In the genomic region with DNA sequence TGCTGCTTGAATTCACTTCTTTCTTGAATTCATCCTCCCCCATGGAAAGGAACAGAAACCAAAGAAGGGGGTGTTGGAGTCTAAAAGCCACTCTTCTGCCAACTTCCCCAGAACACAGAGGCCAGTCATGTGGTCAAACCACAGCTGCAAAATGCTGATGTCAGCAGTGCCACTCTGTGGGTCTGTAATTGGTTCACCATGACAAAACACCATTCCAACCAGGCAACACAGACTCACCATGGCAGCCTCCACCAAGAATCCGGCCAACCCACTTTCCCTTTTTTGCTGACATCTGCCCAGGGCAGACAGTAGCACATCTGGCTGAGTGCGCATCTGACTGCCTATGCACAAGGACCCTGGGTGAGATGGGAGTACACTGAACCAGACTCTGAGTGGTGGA, we compare ENCODE assay signal across 8 cellular contexts. TPM values are rescaled to one million over a fixed set of nuclear protein-coding genes. Genes with fewer than 3 reads are reported as not detected.
A peak's percentile ranks its signal among the peaks of the same experiment; 100 is the strongest.
DNase-seq lines count a peak whose midpoint lies in the region; ATAC-seq, FAIRE-seq and TF ChIP-seq lines count a peak whose summit lies in the region.

No MANE protein-coding gene starts in this region.

- POLR2A ChIA-PET in A549 (lab: Yijun Ruan, JAX), result no interaction called here

- no peak for DNase-seq in A549 (ENCODE audit: low read depth in 1 of 2, low spot score in 1 of 2)
- no peak for DNase-seq in GM19239 (ENCODE audit: insufficient read length, low spot score)
- DNase-seq in NB4 (ENCODE audit: low read depth), result peak; percentile 88
- DNase-seq in amniotic epithelial cell (ENCODE audit: low read depth), result peak; percentile 34
- DNase-seq in lung (ENCODE audit: low spot score), result peak; percentile 36
- DNase-seq in NCI-H1048 (lab: John Stamatoyannopoulos, UW), result no peak
- DNase-seq in omental fat pad (ENCODE audit: low spot score), result no peak

- TF ChIP-seq POLR2A in A549 (IDR thresholded peaks at IDR 0.05; ENCODE audit: low read length) (no peak), NB4 (IDR thresholded peaks at IDR 0.05; ENCODE audit: extremely low read depth, insufficient read length) (no peak), GM18505 (IDR thresholded peaks at IDR 0.05; ENCODE audit: borderline replicate concordance, extremely low read depth, insufficient read depth, insufficient read length) (no peak)

- ATAC-seq in A549, result no peak
- ATAC-seq in lung (ENCODE audit: insufficient read depth, low FRiP score), result peak; percentile 53
- no peak for ATAC-seq in GM18505 (IDR thresholded peaks at IDR 0.05; ENCODE audit: unreplicated experiment)
- ATAC-seq in omental fat pad (ENCODE audit: low FRiP score), result no peak

- H3K4me1 ChIP-seq in A549 (peaks cover 6% of the 10 kb centered on the region; the same call in 2 of the 3 replicates), lung (ENCODE audit: control insufficient read depth in 2 of 2, insufficient read depth in 2 of 2, low read length in 2 of 2) (peaks cover 0 to 2% of the 10 kb centered on the region in 2 donors)

- WGBS in A549 (ENCODE audit: missing lambda C conversion rate), result 97% methylated on average over 2 of the region's 2 CpGs
- WGBS in lung, 2 donors, result 77 to 78% methylated on average over 2 of the region's 2 CpGs

- H3K27ac ChIP-seq in A549 (no peak overlapping the region), lung (ENCODE audit: low read depth in 1 of 2, low read length in 1 of 2) (no peak overlapping the region)

- no peak overlapping the region for H3K4me2 ChIP-seq in A549

- no peaks in the 10 kb centered on the region for H3K9me3 ChIP-seq in A549
- no peaks in the 10 kb centered on the region for H3K9me3 ChIP-seq in lung (ENCODE audit: control insufficient read depth in 2 of 2, insufficient read depth in 1 of 2, low read length in 1 of 2)

- no peak for TF ChIP-seq EP300 in A549 (IDR thresholded peaks at IDR 0.05)

- FAIRE-seq in A549 (lab: Jason Lieb, UNC) (no peak), GM19239 (lab: Jason Lieb, UNC) (peak; percentile 90)

- H3K27me3 ChIP-seq in lung (ENCODE audit: control insufficient read depth, insufficient read depth), result no peaks in the 10 kb centered on the region

- H3K4me3 ChIP-seq in A549, result no peak overlapping the region
- H3K4me3 ChIP-seq in NB4 (ENCODE audit: low read depth, low read length), result no peak overlapping the region
- H3K4me3 ChIP-seq in lung, result no peak overlapping the region

- no peak for TF ChIP-seq RAD21 in A549 (conservative IDR thresholded peaks at IDR 0.05 in 1 of 2, IDR thresholded peaks at IDR 0.05 in 1 of 2)

- H3K36me3 ChIP-seq in lung (ENCODE audit: control insufficient read depth in 2 of 2, insufficient read depth in 2 of 2, low read length in 2 of 2), result no peaks in the 10 kb centered on the region

- CTCF ChIA-PET in A549 (lab: Yijun Ruan, JAX), result interaction anchor here (1.2 to 1.5 kb wide), 3 partner anchors 12 to 151 kb away, joined by 3 to 5 read pairs (median 3); no protein-coding TSS in a partner anchor

- TF ChIP-seq CTCF in A549 (IDR thresholded peaks at IDR 0.05), result no peak
- TF ChIP-seq CTCF in NB4 (IDR thresholded peaks at IDR 0.05; ENCODE audit: low read depth, low read length), result no peak
- TF ChIP-seq CTCF in lung (IDR thresholded peaks at IDR 0.05; ENCODE audit: control extremely low read depth, extremely low read depth), result no peak
- no peak for TF ChIP-seq CTCF in omental fat pad (IDR thresholded peaks at IDR 0.05)

TF ChIP-seq in A549, 52 proteins besides CTCF, POLR2A, EP300 and RAD21:
- TF ChIP-seq, protein P1, sequence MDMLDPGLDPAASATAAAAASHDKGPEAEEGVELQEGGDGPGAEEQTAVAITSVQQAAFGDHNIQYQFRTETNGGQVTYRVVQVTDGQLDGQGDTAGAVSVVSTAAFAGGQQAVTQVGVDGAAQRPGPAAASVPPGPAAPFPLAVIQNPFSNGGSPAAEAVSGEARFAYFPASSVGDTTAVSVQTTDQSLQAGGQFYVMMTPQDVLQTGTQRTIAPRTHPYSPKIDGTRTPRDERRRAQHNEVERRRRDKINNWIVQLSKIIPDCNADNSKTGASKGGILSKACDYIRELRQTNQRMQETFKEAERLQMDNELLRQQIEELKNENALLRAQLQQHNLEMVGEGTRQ (IDR thresholded peaks at IDR 0.05), result no peak
- peak; percentile 88 for TF ChIP-seq MAFK (IDR thresholded peaks at IDR 0.05; ENCODE audit: partially characterized antibody)
TF ChIP-seq in A549: peak in this region for 1.

RNA-seq across cellular contexts. Expression of a gene that starts 16.8 kb away (rescaled TPM):
- 17.4 and 17.8 TPM in 2 replicates for polyA plus RNA-seq in A549 (2011; rRNA removed)
- polyA plus RNA-seq in A549 (2012; cell fraction: cytosol; rRNA removed), result 4.5 and 5.1 TPM in 2 replicates
- polyA plus RNA-seq in A549 (2012; cell fraction: nucleus; rRNA removed), result 13.1 and 14.7 TPM in 2 replicates
- polyA plus RNA-seq in A549 (2017; fragmentation: RNase III; extraction: RNeasy Plus Mini Kit Qiagen cat#74134 plus additional on column Dnase treatment), result 10.9 to 13.0 TPM (median 13.0 TPM) in 3 replicates
- polyA minus RNA-seq in A549 (2011; rRNA and poly(A)+ RNA removed), result 11.0 and 14.4 TPM in 2 replicates
- 10 to 100 TPM; 31.5 to 32.0 TPM for total RNA-seq in lung
- polyA plus RNA-seq in lung, result 1 to 10 TPM; 8.6 to 9.3 TPM
- total RNA-seq in omental fat pad, result 1 to 10 TPM; 4.3 to 8.6 (median 7.1) TPM

Comparison
In these comparisons a context has a peak if more than half of its experiments do, and no peak if none do; other contexts are left out.
1. DNase-seq: peak in NB4 (single experiment), amniotic epithelial cell (single experiment) and lung (single experiment); none in A549 (0 of 2), GM19239 (single experiment), NCI-H1048 (single experiment) and omental fat pad (single experiment).